ENCODE assay signal across 20 cellular contexts in genomic region chr9:29319727-29320513, GRCh38.
DNase-seq lines count a peak whose midpoint lies in the region; ATAC-seq and TF ChIP-seq lines count a peak whose summit lies in the region.
"Had no signal": no experiment of that assay in that cellular context is flagged by ENCODE, and none has a peak within 500 bp of the region (broad histone marks: within the 10 kb centered on the region; RNA-seq: fewer than 3 reads in every experiment).

No MANE protein-coding gene starts in this region.

- no peak for TF ChIP-seq CTCF in KMS-11 (conservative IDR thresholded peaks at IDR 0.05; ENCODE audit: low read depth, low read length)
- no peak for TF ChIP-seq CTCF in cardiac fibroblast (IDR thresholded peaks at IDR 0.05; ENCODE audit: low read depth, low read length)
- no peak for TF ChIP-seq CTCF in coronary artery (IDR thresholded peaks at IDR 0.05)

- H3K27me3 ChIP-seq in KMS-11 (ENCODE audit: insufficient read depth, low read depth), result no peaks in the 10 kb centered on the region
- H3K27me3 ChIP-seq: BLaER1 treated with 17β-estradiol and CSF1 and Interleukin-3, amounts not matched to agents 10 nM and 100 nM; thyroid gland had no signal

- ATAC-seq in HG03460 (IDR thresholded peaks at IDR 0.05; ENCODE audit: unreplicated experiment), result no peak

- H3K4me3 ChIP-seq in KMS-11 (IDR thresholded peaks at IDR 0.05; ENCODE audit: insufficient read depth, low read depth, low read length) (no peak overlapping the region), cardiac fibroblast (replicated peaks in 1 of 2; ENCODE audit: low read depth in 2 of 2, low read length in 2 of 2) (no peak overlapping the region), coronary artery (no peak overlapping the region)
- H3K4me3 ChIP-seq: BLaER1 treated with 17β-estradiol and CSF1 and Interleukin-3, amounts not matched to agents 10 nM and 100 nM; thyroid gland had no signal

- H4K20me1 ChIP-seq in KMS-11 (ENCODE audit: insufficient read depth), result no peaks in the 10 kb centered on the region
- H4K20me1 ChIP-seq: BLaER1 treated with 17β-estradiol and CSF1 and Interleukin-3, amounts not matched to agents 10 nM and 100 nM had no signal

- intact Hi-C loops in posterior vena cava (cut with DNase I), result no loop called here

- peaks cover 43% of the 10 kb centered on the region for H3K4me1 ChIP-seq in KMS-11 (ENCODE audit: low read depth, poor library complexity, severe bottlenecking)
- H3K4me1 ChIP-seq: parathyroid adenoma, thyroid gland had no signal

- H3K27ac ChIP-seq in KMS-11, result no peak overlapping the region
- H3K27ac ChIP-seq in coronary artery, result no peak overlapping the region
- H3K27ac ChIP-seq: 22Rv1; BLaER1 treated with 17β-estradiol and CSF1 and Interleukin-3, amounts not matched to agents 10 nM and 100 nM; epithelial cell of prostate; parathyroid adenoma; thyroid gland had no signal

- H3K79me2 ChIP-seq in KMS-11 (ENCODE audit: insufficient read depth, low read depth), result no peaks in the 10 kb centered on the region
- H3K79me2 ChIP-seq: parathyroid adenoma had no signal

- H3K36me3 ChIP-seq in KMS-11 (ENCODE audit: insufficient read depth), result no peaks in the 10 kb centered on the region
- H3K36me3 ChIP-seq: BLaER1 treated with 17β-estradiol and CSF1 and Interleukin-3, amounts not matched to agents 10 nM and 100 nM; thyroid gland had no signal

- H2AFZ ChIP-seq in KMS-11 (ENCODE audit: low read depth), result no peak overlapping the region
- H2AFZ ChIP-seq: parathyroid adenoma had no signal

- H3K4me2 ChIP-seq in KMS-11, result peak overlapping the region; percentile 21; the same call in 1 of the 2 replicates
- H3K4me2 ChIP-seq: BLaER1 treated with 17β-estradiol and CSF1 and Interleukin-3, amounts not matched to agents 10 nM and 100 nM had no signal

- peak; percentile 19 for DNase-seq in NK-92 treated with Interleukin-12 subunit alpha and Interleukin-12 subunit beta, amount 100 ng/mL, for 24 hours (lab: John Stamatoyannopoulos, UW)
- DNase-seq in NK-92 (lab: John Stamatoyannopoulos, UW; ENCODE audit: unreplicated experiment) (no peak), cardiac fibroblast (ENCODE audit: low read depth in 2 of 2) (peak; percentile 4 to 6), stromal cell of bone marrow (ENCODE audit: low read depth) (peak; percentile 3), coronary artery (ENCODE audit: low spot score) (no peak), posterior vena cava (ENCODE audit: low spot score) (no peak)
- DNase-seq: activated CD4-positive, alpha-beta T cell treated with anti-CD3 and anti-CD28 coated beads, Interleukin-2, amount 10 ng/mL, durations not matched to agents 7 days and 5 days; activated naive CD4-positive, alpha-beta T cell treated with Interleukin-2 at 50 U/mL for 16 hours; dermis blood vessel endothelial cell; KG1; NCI-H1417; NCI-H2171; NCI-H748 treated with DMSO at 0.1 percent for 48 hours; thyroid gland had no signal

- H3K9ac ChIP-seq in KMS-11, result no peak overlapping the region
- H3K9ac ChIP-seq: BLaER1 treated with 17β-estradiol and CSF1 and Interleukin-3, amounts not matched to agents 10 nM and 100 nM; parathyroid adenoma had no signal

Comparison
In these comparisons a context has a peak if more than half of its experiments do, and no peak if none do; other contexts are left out.
1. DNase-seq: peak in NK-92 treated with Interleukin-12 subunit alpha and Interleukin-12 subunit beta, amount 100 ng/mL, for 24 hours (single experiment), cardiac fibroblast (2 of 2) and stromal cell of bone marrow (single experiment); none in NK-92 (single experiment), coronary artery (single experiment) and posterior vena cava (single experiment).